ENCODE assay signal across 17 cellular contexts in genomic region chr11:61460474-61460881, GRCh38. TPM values are rescaled to one million over a fixed set of nuclear protein-coding genes. Genes with fewer than 3 reads are reported as not detected.
DNase-seq lines count a peak whose midpoint lies in the region; ATAC-seq and TF ChIP-seq lines count a peak whose summit lies in the region.
"Had no signal": no experiment of that assay in that cellular context is flagged by ENCODE, and none has a peak within 500 bp of the region (broad histone marks: within the 10 kb centered on the region; RNA-seq: fewer than 3 reads in every experiment).

No MANE protein-coding gene starts in this region.

- CTCF ChIA-PET in activated naive CD4-positive, alpha-beta T cell treated with anti-CD3 and anti-CD28 coated beads, Interleukin-2, amount 10 ng/mL, durations not matched to agents 7 days and 5 days (lab: Charles Lee), result interaction anchor here (2.1 kb wide), 1 partner anchor 58 kb away, joined by 4 read pairs; no protein-coding TSS in a partner anchor

- H3F3A ChIP-seq in GM23338 (replicated peaks; ENCODE audit: low read depth), result 0 out of 2 replicates have a peak, but pooled peaks cover 6% of the 10 kb centered on the region

- H3K27ac Mint-ChIP-seq in nephron progenitor cell, result peak overlapping the region; percentile 75
- no peak overlapping the region for H3K27ac Mint-ChIP-seq in GM23338
- H3K27ac Mint-ChIP-seq in activated naive CD4-positive, alpha-beta T cell treated with anti-CD3 and anti-CD28 coated beads, Interleukin-2, amount 10 ng/mL, durations not matched to agents 7 days and 5 days, result no peak overlapping the region
- H3K27ac Mint-ChIP-seq: HFFc6 had no signal

- H3K27me3 ChIP-seq in GM23338 (ENCODE audit: insufficient read depth), result no peaks in the 10 kb centered on the region
- H3K27me3 ChIP-seq: brain microvascular endothelial cell had no signal

- H3K4me1 ChIP-seq in GM23338 (ENCODE audit: insufficient read depth), result no peaks in the 10 kb centered on the region
- H3K4me1 ChIP-seq: prostate gland had no signal

- DNase-seq in EH (ENCODE audit: low read depth) (peak; percentile 45), NCI-H2196 (lab: John Stamatoyannopoulos, UW; ENCODE audit: unreplicated experiment) (peak; percentile 58), fibroblast of mammary gland (ENCODE audit: low read depth) (peak; percentile 62), nephron progenitor cell (no peak), GF-D8 (lab: John Stamatoyannopoulos, UW) (no peak), GM23338 (ENCODE audit: low spot score) (no peak)
- DNase-seq in activated naive CD4-positive, alpha-beta T cell treated with anti-CD3 and anti-CD28 coated beads, Interleukin-2, amount 10 ng/mL, durations not matched to agents 7 days and 5 days, result no peak
- DNase-seq: activated CD8-positive, alpha-beta memory T cell treated with anti-CD3 and anti-CD28 coated beads for 24 hours; brain microvascular endothelial cell; DND-41; HFFc6; NCI-H187 treated with DMSO at 0.1 percent for 48 hours had no signal

- H3K27me3 Mint-ChIP-seq in nephron progenitor cell (ENCODE audit: low read depth, poor library complexity), result peaks cover 6% of the 10 kb centered on the region
- peaks cover 2% of the 10 kb centered on the region for H3K27me3 Mint-ChIP-seq in GM23338 (ENCODE audit: insufficient read depth, low read depth, poor library complexity)
- no peaks in the 10 kb centered on the region for H3K27me3 Mint-ChIP-seq in activated naive CD4-positive, alpha-beta T cell treated with anti-CD3 and anti-CD28 coated beads, Interleukin-2, amount 10 ng/mL, durations not matched to agents 7 days and 5 days

- H4K20me1 ChIP-seq in GM23338 (replicated peaks; ENCODE audit: insufficient read depth), result no peaks in the 10 kb centered on the region

- H2AFZ ChIP-seq in GM23338, result no peak overlapping the region

- no peaks in the 10 kb centered on the region for H3K79me2 ChIP-seq in GM23338 (replicated peaks; ENCODE audit: insufficient read depth)

- peaks cover 5% of the 10 kb centered on the region for H3K4me1 Mint-ChIP-seq in nephron progenitor cell
- peaks cover 4% of the 10 kb centered on the region for H3K4me1 Mint-ChIP-seq in GM23338
- no peaks in the 10 kb centered on the region for H3K4me1 Mint-ChIP-seq in activated naive CD4-positive, alpha-beta T cell treated with anti-CD3 and anti-CD28 coated beads, Interleukin-2, amount 10 ng/mL, durations not matched to agents 7 days and 5 days

- peaks cover 26% of the 10 kb centered on the region for H3K36me3 Mint-ChIP-seq in nephron progenitor cell (ENCODE audit: low read depth)
- peaks cover 7% of the 10 kb centered on the region for H3K36me3 Mint-ChIP-seq in GM23338 (ENCODE audit: low read depth)
- H3K36me3 Mint-ChIP-seq in activated naive CD4-positive, alpha-beta T cell treated with anti-CD3 and anti-CD28 coated beads, Interleukin-2, amount 10 ng/mL, durations not matched to agents 7 days and 5 days, result peaks cover 6% of the 10 kb centered on the region

- H3K4me3 ChIP-seq in fibroblast of mammary gland (ENCODE audit: control insufficient read depth, low read depth, low read length) (no peak overlapping the region), GM23338 (no peak overlapping the region)
- H3K4me3 ChIP-seq: prostate gland, thoracic aorta had no signal

- H3K27ac ChIP-seq in GM23338 (ENCODE audit: low read depth), result no peak overlapping the region
- H3K27ac ChIP-seq: brain microvascular endothelial cell, prostate gland, thoracic aorta had no signal

- no peak for TF ChIP-seq CTCF in fibroblast of mammary gland (conservative IDR thresholded peaks at IDR 0.05; ENCODE audit: control insufficient read depth, insufficient read depth, low read depth, low read length)
- no peak for TF ChIP-seq CTCF in nephron progenitor cell (IDR thresholded peaks at IDR 0.05)
- TF ChIP-seq CTCF in GM23338 (conservative IDR thresholded peaks at IDR 0.05; ENCODE audit: low read depth in 2 of 2), result no peak

- H3K36me3 ChIP-seq in GM23338 (ENCODE audit: insufficient read depth), result no peaks in the 10 kb centered on the region
- H3K36me3 ChIP-seq: prostate gland, thoracic aorta had no signal

- H3K9me3 Mint-ChIP-seq in nephron progenitor cell (no peaks in the 10 kb centered on the region), GM23338 (no peaks in the 10 kb centered on the region)
- no peaks in the 10 kb centered on the region for H3K9me3 Mint-ChIP-seq in activated naive CD4-positive, alpha-beta T cell treated with anti-CD3 and anti-CD28 coated beads, Interleukin-2, amount 10 ng/mL, durations not matched to agents 7 days and 5 days
- H3K9me3 Mint-ChIP-seq: HFFc6 had no signal

- H3K4me3 Mint-ChIP-seq in nephron progenitor cell (no peak overlapping the region), GM23338 (no peak overlapping the region)
- no peak overlapping the region for H3K4me3 Mint-ChIP-seq in activated naive CD4-positive, alpha-beta T cell treated with anti-CD3 and anti-CD28 coated beads, Interleukin-2, amount 10 ng/mL, durations not matched to agents 7 days and 5 days
- H3K4me3 Mint-ChIP-seq: HFFc6 had no signal

- no peak for ATAC-seq in GM23338
- ATAC-seq in GM21390 (IDR thresholded peaks at IDR 0.05; ENCODE audit: unreplicated experiment), result no peak

- H3K4me2 ChIP-seq in GM23338, result no peak overlapping the region

- no peaks in the 10 kb centered on the region for H3K9me2 ChIP-seq in GM23338 (ENCODE audit: insufficient read depth)

TF ChIP-seq in GM23338, 12 proteins besides CTCF, POLR2A, EP300 and RAD21 (continues in another document):
- TF ChIP-seq CREB1 (CRISPR knock-in tag; IDR thresholded peaks at IDR 0.05; ENCODE audit: low read depth), result no peak
- TF ChIP-seq ZNF331 (CRISPR knock-in tag; IDR thresholded peaks at IDR 0.05; ENCODE audit: low read depth), result no peak
- TF ChIP-seq JUNB (IDR thresholded peaks at IDR 0.05; ENCODE audit: unreplicated experiment), result no peak
- no peak for TF ChIP-seq EZH2 (IDR thresholded peaks at IDR 0.05; ENCODE audit: low read depth, unreplicated experiment)
- no peak for TF ChIP-seq NANOG (IDR thresholded peaks at IDR 0.05; ENCODE audit: borderline replicate concordance)
- TF ChIP-seq ZNF462 (CRISPR knock-in tag; IDR thresholded peaks at IDR 0.05), result no peak

RNA-seq across cellular contexts. Expression of gene SDHAF2, which starts 30.6 kb away (rescaled TPM):
- total RNA-seq in GM23338 (2014; rRNA removed; shearing (Covaris generic)), result 37.6 and 57.0 TPM in 2 replicates
- 53.8 and 55.0 TPM in 2 replicates for polyA plus RNA-seq in GM23338 (2016; fragmentation: Nextera tagmentation; extraction: Ambion mirVana)

RNA-seq across cellular contexts. Expression of gene CPSF7, which starts 30.7 kb away (rescaled TPM):
- 60.6 and 72.0 TPM in 2 replicates for total RNA-seq in GM23338 (2014; rRNA removed; shearing (Covaris generic))
- polyA plus RNA-seq in GM23338 (2016; fragmentation: Nextera tagmentation; extraction: Ambion mirVana), result 27.4 and 30.6 TPM in 2 replicates

RNA-seq across cellular contexts. Expression of gene LRRC10B, which starts 48.1 kb away (rescaled TPM):
- 0.08 and 1.6 TPM in 2 replicates for total RNA-seq in GM23338 (2014; rRNA removed; shearing (Covaris generic))
- 0.35 and 0.47 TPM in 2 replicates for polyA plus RNA-seq in GM23338 (2016; fragmentation: Nextera tagmentation; extraction: Ambion mirVana)
- total RNA-seq: fibroblast of villous mesenchyme, HFFc6, SK-MEL-5 had no signal

Comparison
In these comparisons a context has a peak if more than half of its experiments do, and no peak if none do; other contexts are left out.
1. DNase-seq: peak in EH (single experiment), NCI-H2196 (single experiment) and fibroblast of mammary gland (single experiment); none in nephron progenitor cell (single experiment), GF-D8 (single experiment), GM23338 (single experiment) and activated naive CD4-positive, alpha-beta T cell treated with anti-CD3 and anti-CD28 coated beads, Interleukin-2, amount 10 ng/mL, durations not matched to agents 7 days and 5 days (single experiment).